Comparison of ENCODE assay signal across 10 cellular contexts in the genomic region with DNA sequence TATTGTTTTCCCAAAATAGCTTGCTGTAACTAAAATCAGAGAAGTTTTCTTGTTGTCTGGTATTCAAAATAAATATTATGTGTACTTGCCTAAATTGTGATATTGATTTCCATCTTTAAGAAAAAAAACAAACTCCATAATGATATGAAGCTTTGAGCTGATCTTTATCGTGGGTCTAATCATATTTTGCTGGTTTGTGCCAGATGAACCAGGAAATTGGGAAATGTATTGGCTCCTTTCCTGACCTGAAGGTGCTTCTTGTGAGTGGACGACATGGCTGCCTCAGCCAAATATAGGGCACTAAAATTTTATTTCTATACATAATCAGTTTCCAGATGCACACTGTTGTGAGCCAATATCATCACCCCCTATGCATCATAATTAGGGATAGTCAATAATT.
"Had no signal": no experiment of that assay in that cellular context is flagged by ENCODE, and none has a peak within 500 bp of the region (broad histone marks: within the 10 kb centered on the region; RNA-seq: fewer than 3 reads in every experiment).

No MANE protein-coding gene starts in this region.

- H3K36me3 ChIP-seq: HAP-1 had no signal

- H3K9me3 ChIP-seq: HAP-1 had no signal

- H3K4me1 ChIP-seq: HAP-1 had no signal

- H3K4me3 Mint-ChIP-seq: HFFc6 had no signal

- H2AFZ ChIP-seq: GM23248 had no signal

- H3K27ac ChIP-seq: GM23248, HL-60 had no signal

- H3K27ac Mint-ChIP-seq: HFFc6 had no signal

- ATAC-seq: HCT116, K562 had no signal

- H3K9ac ChIP-seq: GM23248 had no signal

- DNase-seq: GM23248, GOT3, H7, HFFc6, IMR-90, KG1 had no signal

- H3K4me3 ChIP-seq: GM23248, HAP-1, K562 had no signal
